Comparison of ENCODE assay signal across 1 cellular context in the genomic region with DNA sequence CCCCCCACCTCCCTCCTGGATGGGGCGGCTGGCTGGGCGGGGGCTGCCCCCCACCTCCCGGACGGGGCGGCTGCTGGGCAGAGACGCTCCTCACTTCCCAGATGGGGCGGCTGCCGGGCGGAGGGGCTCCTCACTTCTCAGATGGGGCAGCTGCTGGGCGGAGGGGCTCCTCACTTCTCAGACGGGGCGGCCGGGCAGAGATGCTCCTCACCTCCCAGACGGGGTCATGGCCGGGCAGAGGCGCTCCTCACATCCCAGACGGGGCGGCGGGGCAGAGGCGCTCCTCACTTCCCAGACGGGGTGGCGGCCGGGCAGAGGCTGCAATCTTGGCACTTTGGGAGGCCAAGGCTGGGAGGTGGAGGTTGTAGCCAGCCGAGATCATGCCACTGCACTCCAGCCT.
DNase-seq lines count a peak whose midpoint lies in the region; ATAC-seq lines count a peak whose summit lies in the region.
"Not testable (repeated sequence)": the region's sequence is repeated elsewhere in the genome, so short reads cannot be mapped to it uniquely, and the experiment has no call there.

No MANE protein-coding gene starts in this region.

- not testable (repeated sequence) for ATAC-seq in right cardiac atrium

- H3K4me3 ChIP-seq in right cardiac atrium (ENCODE audit: low read length): not testable (repeated sequence)

- 90% methylated on average over 24 of the region's 24 CpGs for WGBS in right cardiac atrium

- peak in 2 of 3 donors; percentile 15 to 51 for DNase-seq in right cardiac atrium

- intact Hi-C loops in right cardiac atrium (cut with DNase I): not testable (repeated sequence)

- not testable (repeated sequence) for H3K9me3 ChIP-seq in right cardiac atrium (ENCODE audit: control insufficient read depth, low read length)

- H3K4me1 ChIP-seq in right cardiac atrium (ENCODE audit: control insufficient read depth, insufficient read depth, low read length): not testable (repeated sequence)

- H3K27ac ChIP-seq in right cardiac atrium (ENCODE audit: low read length): not testable (repeated sequence)

- not testable (repeated sequence) for H3K27me3 ChIP-seq in right cardiac atrium (ENCODE audit: control insufficient read depth, insufficient read depth)
